ENCODE assay signal across 1 cellular context in the genomic region with DNA sequence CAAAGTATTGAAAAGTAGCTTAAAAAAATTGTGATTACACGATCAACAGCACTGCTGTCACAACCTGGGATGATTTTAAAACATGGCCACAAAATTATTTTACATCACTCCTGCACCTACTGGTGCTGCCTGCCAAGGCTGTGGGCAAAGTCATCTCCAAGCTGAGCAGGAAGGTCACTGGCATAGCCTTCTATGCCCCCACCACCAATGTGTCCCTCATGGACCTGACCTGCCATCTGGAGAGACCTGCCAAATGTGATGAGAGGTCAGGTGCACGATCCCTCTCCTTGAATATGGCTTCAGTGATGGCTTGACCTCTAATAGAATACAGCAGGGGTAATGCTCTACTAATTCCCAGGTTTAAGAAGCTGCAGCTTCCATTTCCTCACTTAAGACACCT.
TF ChIP-seq lines count a peak whose summit lies in the region.

No MANE protein-coding gene starts in this region.

TF ChIP-seq in IMR-90, 13 proteins besides CTCF, POLR2A, EP300 and RAD21:
- TF ChIP-seq CEBPB (IDR thresholded peaks at IDR 0.05; ENCODE audit: low read depth, low read length) (no peak), SMC3 (IDR thresholded peaks at IDR 0.05; ENCODE audit: low read depth, low read length) (no peak), NFE2L2 (IDR thresholded peaks at IDR 0.05; ENCODE audit: low read depth, low read length) (no peak), MAFK (IDR thresholded peaks at IDR 0.05; ENCODE audit: low read depth, low read length) (no peak), FOS (IDR thresholded peaks at IDR 0.05; ENCODE audit: low read depth, low read length) (no peak), BHLHE40 (IDR thresholded peaks at IDR 0.05; ENCODE audit: low read depth, low read length) (no peak), RFX5 (IDR thresholded peaks at IDR 0.05; ENCODE audit: low read depth, low read length) (no peak), MAZ (IDR thresholded peaks at IDR 0.05; ENCODE audit: borderline replicate concordance, low read depth, low read length) (no peak), MXI1 (IDR thresholded peaks at IDR 0.05; ENCODE audit: borderline replicate concordance, low read depth, low read length) (no peak), RCOR1 (IDR thresholded peaks at IDR 0.05; ENCODE audit: insufficient replicate concordance, low read length) (no peak), USF2 (IDR thresholded peaks at IDR 0.05; ENCODE audit: low read depth, low read length) (no peak), CHD1 (IDR thresholded peaks at IDR 0.05; ENCODE audit: low read depth, low read length) (no peak)
- TF ChIP-seq, protein P1, sequence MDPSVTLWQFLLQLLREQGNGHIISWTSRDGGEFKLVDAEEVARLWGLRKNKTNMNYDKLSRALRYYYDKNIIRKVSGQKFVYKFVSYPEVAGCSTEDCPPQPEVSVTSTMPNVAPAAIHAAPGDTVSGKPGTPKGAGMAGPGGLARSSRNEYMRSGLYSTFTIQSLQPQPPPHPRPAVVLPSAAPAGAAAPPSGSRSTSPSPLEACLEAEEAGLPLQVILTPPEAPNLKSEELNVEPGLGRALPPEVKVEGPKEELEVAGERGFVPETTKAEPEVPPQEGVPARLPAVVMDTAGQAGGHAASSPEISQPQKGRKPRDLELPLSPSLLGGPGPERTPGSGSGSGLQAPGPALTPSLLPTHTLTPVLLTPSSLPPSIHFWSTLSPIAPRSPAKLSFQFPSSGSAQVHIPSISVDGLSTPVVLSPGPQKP (IDR thresholded peaks at IDR 0.05; ENCODE audit: borderline replicate concordance, low read depth, low read length) = no peak
